ENCODE assay signal across 8 cellular contexts in the genomic region with DNA sequence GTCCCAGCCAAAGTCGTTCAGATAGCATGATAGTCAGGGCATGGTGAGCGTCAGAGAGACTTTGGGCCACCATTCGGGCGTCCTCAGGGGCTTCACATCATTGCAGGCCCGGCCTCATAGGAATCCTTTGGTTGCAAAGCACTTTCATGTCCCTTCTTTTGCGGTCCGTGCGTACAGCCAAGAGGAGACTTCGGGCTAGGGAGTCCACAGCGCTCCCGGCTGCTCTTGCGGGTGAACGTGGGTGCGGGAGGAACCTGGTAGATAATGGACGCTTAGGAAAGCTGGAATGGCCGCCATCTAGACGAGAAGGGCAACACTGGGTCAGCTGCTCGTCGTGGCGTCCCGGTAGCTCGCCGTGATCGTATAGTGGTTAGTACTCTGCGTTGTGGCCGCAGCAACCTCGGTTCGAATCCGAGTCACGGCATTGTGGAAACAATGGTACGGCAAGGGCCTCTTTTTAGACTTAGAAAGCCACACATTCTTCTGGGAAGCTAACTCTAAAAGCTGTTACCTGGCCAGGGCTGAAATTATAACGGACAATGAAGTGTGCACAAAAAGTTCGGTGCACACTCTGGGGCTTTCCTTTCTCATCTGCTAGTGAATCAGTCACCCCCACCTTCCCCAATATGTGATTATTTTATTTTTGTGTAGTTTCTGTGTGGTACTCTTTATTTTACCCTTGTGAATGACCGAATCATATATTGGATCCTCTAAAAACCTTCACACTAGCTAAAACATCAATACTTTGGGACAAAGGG. TPM values are rescaled to one million over a fixed set of nuclear protein-coding genes. Genes with fewer than 3 reads are reported as not detected.
DNase-seq lines count a peak whose midpoint lies in the region; ATAC-seq and TF ChIP-seq lines count a peak whose summit lies in the region.

No MANE protein-coding gene starts in this region.

- CTCF ChIA-PET in AG04450 (lab: Charles Lee) = interaction anchor here (0.9 to 7.9 kb wide), 6 partner anchors 33 to 257 kb away, joined by 3 to 70 read pairs (median 9); no protein-coding TSS in a partner anchor

- H3K27me3 ChIP-seq in AG04450 (ENCODE audit: control insufficient read depth, insufficient read depth, low read length) (no peaks in the 10 kb centered on the region), MG63 (no peaks in the 10 kb centered on the region; the same call in 1 of the 2 replicates), SJSA1 (replicated peaks) (no peaks in the 10 kb centered on the region; the same call in 1 of the 2 replicates), testis (no peaks in the 10 kb centered on the region)

- TF ChIP-seq CTCF in AG04450 (IDR thresholded peaks at IDR 0.05; ENCODE audit: low read depth, low read length) = no peak
- TF ChIP-seq CTCF in testis (IDR thresholded peaks at IDR 0.05) = no peak

- H3K9me3 ChIP-seq in AG04450 (ENCODE audit: control insufficient read depth, insufficient read depth, low read length) (no peaks in the 10 kb centered on the region), MG63 (no peaks in the 10 kb centered on the region), SJSA1 (replicated peaks) (no peaks in the 10 kb centered on the region), testis (no peaks in the 10 kb centered on the region)

- WGBS in testis, 2 donors = 4 to 15% methylated on average over 11 to 34 of the region's 34 CpGs

- H3K4me1 ChIP-seq in SJSA1 (replicated peaks) (no peaks in the 10 kb centered on the region), testis (no peaks in the 10 kb centered on the region)

- intact Hi-C loops in testis (cut with DNase I; ENCODE audit: low total_unique reads) = no loop called here

- H3K27ac ChIP-seq in AG04450 (ENCODE audit: low read depth, low read length) = peak overlapping the region; percentile 92
- H3K27ac ChIP-seq in SJSA1 = peak overlapping the region; percentile 75
- peak overlapping the region; percentile 99 to 100 for H3K27ac ChIP-seq in testis

- H3K36me3 ChIP-seq in MG63 (no peaks in the 10 kb centered on the region), SJSA1 (no peaks in the 10 kb centered on the region), testis (ENCODE audit: low read depth, missing control alignments) (no peaks in the 10 kb centered on the region)

- no peak for TF ChIP-seq POLR2A in testis (IDR thresholded peaks at IDR 0.05)

- POLR2A ChIA-PET in AG04450 (lab: Yijun Ruan, JAX) = interaction anchor here (0.8 to 1.3 kb wide), 4 partner anchors 34 to 201 kb away, joined by 3 to 4 read pairs (median 4); a partner anchor contains a TSS

- ATAC-seq in GM19452 (IDR thresholded peaks at IDR 0.05; ENCODE audit: unreplicated experiment) = peak; percentile 19

- peak overlapping the region; percentile 94 for H3K4me3 ChIP-seq in AG04450 (ENCODE audit: low read depth, low read length)
- H3K4me3 ChIP-seq in MG63 = peak overlapping the region; percentile 87
- peak overlapping the region; percentile 61 for H3K4me3 ChIP-seq in SJSA1
- H3K4me3 ChIP-seq in testis = peak overlapping the region; percentile 85 to 86

- peak; percentile 59 for DNase-seq in AG04450 (ENCODE audit: low read depth, low spot score)
- DNase-seq in MG63 = peak; percentile 82
- peak; percentile 86 to 93 for DNase-seq in SJSA1 (ENCODE audit: low read depth in 1 of 2, low spot score in 2 of 2)
- peak; percentile 55 to 74 (median 66) for DNase-seq in activated naive CD4-positive, alpha-beta T cell (lab: John Stamatoyannopoulos, UW)
- DNase-seq in glomerular visceral epithelial cell (ENCODE audit: extremely low spot score) = peak; percentile 83
- peak; percentile 77 for DNase-seq in occipital lobe (lab: John Stamatoyannopoulos, UW)
- DNase-seq in testis = peak; percentile 90

RNA-seq across cellular contexts. Expression of gene SHF, which starts 13.2 kb away (rescaled TPM):
- polyA plus RNA-seq in AG04450 (2011; rRNA removed) (4.1 and 4.7 TPM in 2 replicates), testis (ENCODE audit: insufficient read depth, low read depth, low replicate concordance) (13.2 TPM)
- polyA minus RNA-seq in AG04450 (2011; rRNA and poly(A)+ RNA removed) = 7.0 and 11.5 TPM in 2 replicates
- total RNA-seq in MG63 (2014; rRNA removed; shearing (Covaris generic); ENCODE audit: low replicate concordance) = 0.33 TPM in 1 of 2 replicates, not detected in the other
- 2.0 TPM in 1 of 2 replicates, not detected in the other for total RNA-seq in SJSA1 (2014; rRNA removed; shearing (Covaris generic))
- total RNA-seq in occipital lobe (54.9 TPM), testis (10 to 100 TPM in 1 of 2 donors, 1 to 10 TPM in 1; 9.3 to 12.7 TPM)

RNA-seq across cellular contexts. Expression of gene SLC28A2, which starts 51.1 kb away (rescaled TPM):
- polyA plus RNA-seq in AG04450 (2011; rRNA removed) (not detected in 2 replicates), testis (ENCODE audit: insufficient read depth, low read depth, low replicate concordance) (not detected)
- not detected in 2 replicates for polyA minus RNA-seq in AG04450 (2011; rRNA and poly(A)+ RNA removed)
- not detected in 2 replicates for total RNA-seq in MG63 (2014; rRNA removed; shearing (Covaris generic); ENCODE audit: low replicate concordance)
- total RNA-seq in SJSA1 (2014; rRNA removed; shearing (Covaris generic)) = not detected in 2 replicates
- total RNA-seq in occipital lobe (not detected), testis (under 1 TPM in 1 of 2 donors, not detected in 1; 0.81 TPM)

Comparison
In these comparisons a context has a peak if more than half of its experiments do, and no peak if none do; other contexts are left out.
1. Peak in every context shown above with its lines: DNase-seq, ATAC-seq, H3K4me3 ChIP-seq and H3K27ac ChIP-seq.